In genomic region chr2:239216614-239217273, GRCh38 we compare ENCODE assay signal across 1 cellular context.
TF ChIP-seq lines count a peak whose summit lies in the region.

No MANE protein-coding gene starts in this region.

TF ChIP-seq in IMR-90, 13 proteins besides CTCF, POLR2A, EP300 and RAD21 (continued from another document):
- TF ChIP-seq USF2 (IDR thresholded peaks at IDR 0.05; ENCODE audit: low read depth, low read length): no peak
